In genomic region chr14:93965287-93965821, GRCh38 we compare ENCODE assay signal across 11 cellular contexts. TPM values are rescaled to one million over a fixed set of nuclear protein-coding genes. Genes with fewer than 3 reads are reported as not detected.
DNase-seq lines count a peak whose midpoint lies in the region; ATAC-seq and TF ChIP-seq lines count a peak whose summit lies in the region.
"Had no signal": no experiment of that assay in that cellular context is flagged by ENCODE, and none has a peak within 500 bp of the region (broad histone marks: within the 10 kb centered on the region; RNA-seq: fewer than 3 reads in every experiment).

No MANE protein-coding gene starts in this region.

- peaks cover 0 to 2% of the 10 kb centered on the region in 2 donors for H3K27me3 Mint-ChIP-seq in natural killer cell (ENCODE audit: low read depth in 2 of 2)

- H3K18ac ChIP-seq in IMR-90 (ENCODE audit: low read depth, low read length), result peak overlapping the region; percentile 96

- peaks cover 19% of the 10 kb centered on the region for H3K4me1 ChIP-seq in IMR-90 (ENCODE audit: control insufficient read depth, insufficient read depth, low read length)
- peaks cover 36% of the 10 kb centered on the region for H3K4me1 ChIP-seq in mammary epithelial cell (ENCODE audit: insufficient read depth, low read length)

- peak overlapping the region; percentile 94 for H3K4ac ChIP-seq in IMR-90 (ENCODE audit: low read depth, low read length)

- TF ChIP-seq POLR2A in IMR-90 (IDR thresholded peaks at IDR 0.05; ENCODE audit: low read depth, low read length), result no peak

- H4K20me1 ChIP-seq in IMR-90 (ENCODE audit: insufficient read depth, low read length) (peaks cover 4% of the 10 kb centered on the region; the same call in 1 of the 2 replicates), mammary epithelial cell (ENCODE audit: insufficient read depth, low read length) (no peaks in the 10 kb centered on the region)

- no peak overlapping the region; the same call in 1 of the 2 replicates for H3K56ac ChIP-seq in IMR-90 (ENCODE audit: extremely low read depth, insufficient read depth, low read length)

- no peaks in the 10 kb centered on the region for H3K79me1 ChIP-seq in IMR-90 (ENCODE audit: low read depth in 1 of 2, low read length in 2 of 2)

- H2BK20ac ChIP-seq in IMR-90 (ENCODE audit: low read depth, low read length), result peak overlapping the region; percentile 93

- peak overlapping the region; percentile 85 for H3K27ac ChIP-seq in IMR-90 (ENCODE audit: insufficient read depth, low read length)
- H3K27ac ChIP-seq in mammary epithelial cell (ENCODE audit: insufficient read depth, low read depth, low read length), result peak overlapping the region; percentile 63

- H3K9me3 Mint-ChIP-seq in natural killer cell, result peaks cover 3 to 6% of the 10 kb centered on the region in 2 donors

- H3K27me3 ChIP-seq in BJ (ENCODE audit: control insufficient read depth, insufficient read depth, low read length), result no peaks in the 10 kb centered on the region
- no peaks in the 10 kb centered on the region for H3K27me3 ChIP-seq in IMR-90 (ENCODE audit: control insufficient read depth, insufficient read depth, low read length)
- H3K27me3 ChIP-seq in mammary epithelial cell (ENCODE audit: insufficient read depth, low read length), result no peaks in the 10 kb centered on the region

- H2BK120ac ChIP-seq in IMR-90 (ENCODE audit: low read depth, low read length), result peak overlapping the region; percentile 91

- H3K79me2 ChIP-seq in mammary epithelial cell (ENCODE audit: insufficient read depth, low read length), result no peaks in the 10 kb centered on the region

- CTCF ChIA-PET in BJ (lab: Yijun Ruan, JAX) (interaction anchor here (0.8 to 2.4 kb wide), 3 partner anchors 26 to 36 kb away, joined by 3 to 15 read pairs (median 9); no protein-coding TSS in a partner anchor), IMR-90 (lab: Yijun Ruan, JAX) (interaction anchor here (1.0 to 1.1 kb wide), 3 partner anchors 25 to 30 kb away, joined by 3 to 4 read pairs (median 3); no protein-coding TSS in a partner anchor), mammary epithelial cell (lab: Charles Lee; ENCODE audit: low non-redundant PET) (interaction anchor here (0.7 kb wide), 1 partner anchor 19 kb away, joined by 4 read pairs; no protein-coding TSS in a partner anchor)

- peak overlapping the region; percentile 80 for H4K91ac ChIP-seq in IMR-90 (ENCODE audit: insufficient read depth, low read depth, low read length)

- H2AK5ac ChIP-seq in IMR-90 (ENCODE audit: low read depth, low read length), result peak overlapping the region; percentile 90

- dilution Hi-C loops in IMR-90 (cut with HindIII; ENCODE audit: low sequenced_read_pairs, unreplicated experiment), result no loop called here
- dilution Hi-C loops in mammary epithelial cell (cut with HindIII; ENCODE audit: low sequenced_read_pairs), result no loop called here

- H3K27ac Mint-ChIP-seq in natural killer cell, result peak overlapping the region; percentile 95 to 97

- H4K5ac ChIP-seq in IMR-90 (ENCODE audit: low read depth, low read length), result peak overlapping the region; percentile 91

- no peaks in the 10 kb centered on the region for H3K36me3 Mint-ChIP-seq in natural killer cell

- DNase-seq in BJ (ENCODE audit: low read depth) (peak; percentile 97), IMR-90 (peak; percentile 96), mammary epithelial cell (peak; percentile 90), natural killer cell (no peak), NOMO-1 treated with dmso at 0.1 percent for 144 hours (lab: John Stamatoyannopoulos, UW; ENCODE audit: unreplicated experiment) (no peak)
- no peak for DNase-seq in activated CD4-positive, alpha-beta T cell treated with anti-CD3 and anti-CD28 coated beads, Interleukin-2, amount 50 U/mL, for 4 hours
- DNase-seq: NCI-H1417; stimulated activated naive CD4-positive, alpha-beta T cell had no signal

- H3K9me1 ChIP-seq in IMR-90 (ENCODE audit: insufficient read depth, low read length), result peaks cover 14% of the 10 kb centered on the region

- H3K4me3 ChIP-seq in BJ (ENCODE audit: low read depth, low read length) (no peak overlapping the region), IMR-90 (ENCODE audit: insufficient read depth, low read depth, low read length) (no peak overlapping the region), mammary epithelial cell (replicated peaks in 1 of 3; ENCODE audit: insufficient read depth in 1 of 3, low read depth in 2 of 3, low read length in 3 of 3) (no peak overlapping the region)

- BruUV-seq in IMR-90 (replicated peaks; lab: Mats Ljungman, UMichigan) (no TSS peak), mammary epithelial cell (replicated peaks; lab: Mats Ljungman, UMichigan) (no TSS peak)

- H4K8ac ChIP-seq in IMR-90 (ENCODE audit: low read depth in 2 of 2, low read length in 2 of 2), result peak overlapping the region; percentile 6 to 86; a peak in 3 of 4 replicates

- no peaks in the 10 kb centered on the region for H3K36me3 ChIP-seq in BJ (ENCODE audit: control insufficient read depth, insufficient read depth, low read length)
- no peaks in the 10 kb centered on the region for H3K36me3 ChIP-seq in IMR-90 (ENCODE audit: control insufficient read depth, insufficient read depth, low read length)
- no peaks in the 10 kb centered on the region for H3K36me3 ChIP-seq in mammary epithelial cell (ENCODE audit: insufficient read depth, low read length)

- in situ Hi-C loops in IMR-90 (cut with MboI; ENCODE audit: low sequenced_read_pairs) (no loop called here), mammary epithelial cell (cut with MboI; ENCODE audit: low sequenced_read_pairs in 2 of 2) (no loop called here)

- peak; percentile 87 for ATAC-seq in IMR-90 (ENCODE audit: low read depth)
- ATAC-seq in natural killer cell, result no peak
- no peak for ATAC-seq in HG02852 (IDR thresholded peaks at IDR 0.05; ENCODE audit: unreplicated experiment)
- no peak for ATAC-seq in GM18868 (IDR thresholded peaks at IDR 0.05; ENCODE audit: unreplicated experiment)

- no peak for TF ChIP-seq RAD21 in IMR-90 (IDR thresholded peaks at IDR 0.05; ENCODE audit: low read length)

- peak overlapping the region; percentile 94 for H2BK5ac ChIP-seq in IMR-90 (ENCODE audit: low read depth, low read length, poor library complexity, severe bottlenecking)

- H3K23ac ChIP-seq in IMR-90 (ENCODE audit: low read depth, low read length), result peak overlapping the region; percentile 75; the same call in 1 of the 2 replicates

- H3K14ac ChIP-seq in IMR-90 (replicated peaks; ENCODE audit: low read depth, low read length), result peak overlapping the region; percentile 81

- POLR2A ChIA-PET in BJ (lab: Charles Lee) (no interaction called here), IMR-90 (lab: Charles Lee; ENCODE audit: unreplicated experiment) (no interaction called here)

- H3K9ac ChIP-seq in IMR-90 (ENCODE audit: low read depth, low read length) (no peak overlapping the region), mammary epithelial cell (ENCODE audit: insufficient read depth, low read length) (no peak overlapping the region)

- no peak overlapping the region for H3K4me3 Mint-ChIP-seq in natural killer cell

- peak overlapping the region; percentile 88; the same call in 2 of the 3 replicates for H2BK15ac ChIP-seq in IMR-90 (ENCODE audit: low read depth, low read length)

- intact Hi-C loops in IMR-90 (cut with micrococcal nuclease) (no loop called here), mammary epithelial cell (cut with micrococcal nuclease) (no loop called here), natural killer cell (cut with micrococcal nuclease) (no loop called here)

- H2AFZ ChIP-seq in IMR-90 (replicated peaks; ENCODE audit: low read length, poor library complexity) (peak overlapping the region; percentile 79), mammary epithelial cell (ENCODE audit: low read depth, low read length) (peak overlapping the region; percentile 4)

- H3K4me1 Mint-ChIP-seq in natural killer cell, result peaks cover 52 to 66% of the 10 kb centered on the region in 2 donors

- H2AK9ac ChIP-seq in IMR-90 (replicated peaks; ENCODE audit: low read depth, low read length, poor library complexity), result peak overlapping the region; percentile 68

- TF ChIP-seq CTCF in BJ (IDR thresholded peaks at IDR 0.05; ENCODE audit: insufficient read depth, low read depth, low read length), result no peak
- no peak for TF ChIP-seq CTCF in IMR-90 (conservative IDR thresholded peaks at IDR 0.05; ENCODE audit: low read depth, low read length)
- TF ChIP-seq CTCF in mammary epithelial cell (conservative IDR thresholded peaks at IDR 0.05 in 1 of 2, IDR thresholded peaks at IDR 0.05 in 1 of 2; ENCODE audit: extremely low read depth in 1 of 2, insufficient read depth in 1 of 2, low read depth in 1 of 2, low read length in 2 of 2), result no peak
- no peak for TF ChIP-seq CTCF in natural killer cell (IDR thresholded peaks at IDR 0.05)

- H3K9me3 ChIP-seq in IMR-90 (ENCODE audit: control insufficient read depth, insufficient read depth, low read length) (no peaks in the 10 kb centered on the region), mammary epithelial cell (replicated peaks; ENCODE audit: insufficient read depth, low read length) (peaks cover 5% of the 10 kb centered on the region)

- WGBS in IMR-90 (ENCODE audit: extremely low coverage in 2 of 2, insufficient read length in 1 of 2), 2 experiments, result no CpG with 5 or more reads among the region's 3 CpGs
- WGBS in mammary epithelial cell (ENCODE audit: low coverage, missing lambda C conversion rate), result 26% methylated on average over 3 of the region's 3 CpGs

- peak overlapping the region; percentile 52 for H3K4me2 ChIP-seq in IMR-90 (ENCODE audit: low read depth, low read length)
- no peak overlapping the region for H3K4me2 ChIP-seq in mammary epithelial cell (ENCODE audit: insufficient read depth, low read depth, low read length)

RNA-seq across cellular contexts. Expression of gene ASB2, which starts 11.0 kb away (rescaled TPM):
- polyA plus RNA-seq in BJ (2011; rRNA removed) (0.06 TPM in 2 replicates), IMR-90 (2012; rRNA removed) (0.77 and 0.98 TPM in 2 replicates), mammary epithelial cell (0.92 TPM)
- polyA minus RNA-seq in BJ (2011; rRNA and poly(A)+ RNA removed), result 0.10 TPM in 1 of 2 replicates, not detected in the other
- total RNA-seq in IMR-90 (2012; rRNA removed) (0.54 and 0.83 TPM in 2 replicates), mammary epithelial cell (under 1 TPM; 0.17 to 0.19 TPM), natural killer cell (1 to 10 TPM; 3.7 to 7.2 (median 4.8) TPM)
- 0.42 and 0.78 TPM in 2 replicates for polyA plus RNA-seq in IMR-90 (2012; cell fraction: cytosol; rRNA removed)
- 1.3 and 3.4 TPM in 2 replicates for polyA plus RNA-seq in IMR-90 (2012; cell fraction: nucleus; rRNA removed; ENCODE audit: low replicate concordance)
- polyA minus RNA-seq in mammary epithelial cell, result not detected

RNA-seq across cellular contexts. Expression of gene CCDC197, which starts 31.7 kb away (rescaled TPM):
- polyA plus RNA-seq in BJ (2011; rRNA removed) (not detected in 2 replicates), IMR-90 (2012; rRNA removed) (not detected in 2 replicates), mammary epithelial cell (not detected)
- not detected in 2 replicates for polyA minus RNA-seq in BJ (2011; rRNA and poly(A)+ RNA removed)
- total RNA-seq in IMR-90 (2012; rRNA removed) (not detected in 2 replicates), mammary epithelial cell (not detected), natural killer cell (not detected)
- not detected in 2 replicates for polyA plus RNA-seq in IMR-90 (2012; cell fraction: cytosol; rRNA removed)
- not detected in 2 replicates for polyA plus RNA-seq in IMR-90 (2012; cell fraction: nucleus; rRNA removed; ENCODE audit: low replicate concordance)
- not detected for polyA minus RNA-seq in mammary epithelial cell
- polyA plus RNA-seq: neural cell had no signal

RNA-seq across cellular contexts. Expression of gene FAM181A, which starts 38.2 kb away (rescaled TPM):
- not detected in 2 replicates for polyA plus RNA-seq in BJ (2011; rRNA removed)
- polyA minus RNA-seq in BJ (2011; rRNA and poly(A)+ RNA removed), result not detected in 2 replicates
- total RNA-seq in IMR-90 (2012; rRNA removed), result not detected in 2 replicates
- not detected in 2 replicates for polyA plus RNA-seq in IMR-90 (2012; rRNA removed)
- not detected in 2 replicates for polyA plus RNA-seq in IMR-90 (2012; cell fraction: cytosol; rRNA removed)
- not detected in 2 replicates for polyA plus RNA-seq in IMR-90 (2012; cell fraction: nucleus; rRNA removed; ENCODE audit: low replicate concordance)
- under 1 TPM in 1 of 2 donors, not detected in 1; 0.17 TPM for total RNA-seq in mammary epithelial cell
- polyA plus RNA-seq in mammary epithelial cell, result 0.18 TPM
- not detected for polyA minus RNA-seq in mammary epithelial cell
- not detected for total RNA-seq in natural killer cell

Comparison
In these comparisons a context has a peak if more than half of its experiments do, and no peak if none do; other contexts are left out.
1. DNase-seq: peak in BJ (single experiment), IMR-90 (single experiment) and mammary epithelial cell (single experiment); none in natural killer cell (single experiment), NOMO-1 treated with dmso at 0.1 percent for 144 hours (single experiment) and activated CD4-positive, alpha-beta T cell treated with anti-CD3 and anti-CD28 coated beads, Interleukin-2, amount 50 U/mL, for 4 hours (0 of 2).